24 cellular contexts compared by ENCODE assay signal in genomic region chr11:30468881-30469280, GRCh38.
"Had no signal": no experiment of that assay in that cellular context is flagged by ENCODE, and none has a peak within 500 bp of the region (broad histone marks: within the 10 kb centered on the region; RNA-seq: fewer than 3 reads in every experiment).

No MANE protein-coding gene starts in this region.

- FAIRE-seq: colon had no signal

- ATAC-seq: foreskin keratinocyte; gastroesophageal sphincter; left colon; mucosa of descending colon; natural killer cell treated with Interleukin-12 subunit alpha and Interleukin-12 subunit beta and Interleukin-15 and Interleukin-18, amount 100 ng/mL, for 72 hours; stimulated activated effector memory CD8-positive, alpha-beta T cell treated with anti-CD3 and anti-CD28 coated beads, Interleukin-12 subunit alpha, Interleukin-12 subunit beta, amount 100 ng/mL, for 72 hours had no signal

- DNase-seq: cerebellar nuclear complex; effector CD8-positive, alpha-beta T cell; endodermal cell; foreskin keratinocyte; heart left ventricle; hippocampal formation; islet precursor cell; kidney glomerular epithelial cell; left colon; mucosa of descending colon; naive B cell; sigmoid colon; stimulated activated CD4-positive, alpha-beta T cell treated with anti-CD3 and anti-CD28 coated beads, Interleukin-2, amount 100 ng/mL, for 24 hours; stimulated activated CD4-positive, alpha-beta T cell treated with anti-CD3 and anti-CD28 coated beads, Interleukin-4, amount 100 ng/mL, for 24 hours; stimulated activated naive CD4-positive, alpha-beta T cell treated with Interleukin-2 at 50 U/mL for 16 hours; stomach; tibial artery had no signal

- H3K36me3 ChIP-seq: esophagus muscularis mucosa, gastroesophageal sphincter, heart left ventricle, sigmoid colon, stomach, tibial artery had no signal

- H3K27ac ChIP-seq: esophagus muscularis mucosa, foreskin keratinocyte, gastroesophageal sphincter, parathyroid adenoma, sigmoid colon, stomach, tibial artery had no signal

- H3K4me1 ChIP-seq: foreskin keratinocyte, parathyroid adenoma, sigmoid colon had no signal

- H2AFZ ChIP-seq: parathyroid adenoma had no signal

- H3K9me3 ChIP-seq: esophagus muscularis mucosa, gastroesophageal sphincter, heart left ventricle, mucosa of descending colon, sigmoid colon, stomach, tibial artery had no signal

- H3K9ac ChIP-seq: parathyroid adenoma had no signal

- H3K27me3 ChIP-seq: esophagus muscularis mucosa, foreskin keratinocyte, gastroesophageal sphincter, heart left ventricle, sigmoid colon, stomach, tibial artery had no signal

- H3K4me3 ChIP-seq: esophagus muscularis mucosa, gastroesophageal sphincter, heart left ventricle, lung, mucosa of descending colon, sigmoid colon, stomach, tibial artery had no signal
